ENCODE assay signal across 15 cellular contexts in genomic region chr17:78910885-78911284, GRCh38. TPM values are rescaled to one million over a fixed set of nuclear protein-coding genes. Genes with fewer than 3 reads are reported as not detected.
DNase-seq lines count a peak whose midpoint lies in the region; ATAC-seq, FAIRE-seq and TF ChIP-seq lines count a peak whose summit lies in the region.
"Had no signal": no experiment of that assay in that cellular context is flagged by ENCODE, and none has a peak within 500 bp of the region (broad histone marks: within the 10 kb centered on the region; RNA-seq: fewer than 3 reads in every experiment).

No MANE protein-coding gene starts in this region.

- TF ChIP-seq POLR2A in stomach (IDR thresholded peaks at IDR 0.05) (no peak), GM12892 (IDR thresholded peaks at IDR 0.05; ENCODE audit: low read depth, low read length) (no peak)

- H3K36me3 Mint-ChIP-seq in HFFc6 (ENCODE audit: low read depth): peaks cover 22% of the 10 kb centered on the region

- H3K4me3 Mint-ChIP-seq in HFFc6: no peak overlapping the region

- no peaks in the 10 kb centered on the region for H3K9me3 Mint-ChIP-seq in HFFc6

- peak overlapping the region; percentile 29; the same call in 1 of the 2 replicates for H3K27ac Mint-ChIP-seq in HFFc6

- intact Hi-C loops in heart right ventricle (cut with DNase I) (no loop called here), stomach (cut with DNase I; ENCODE audit: low total_unique reads) (no loop called here)

- WGBS in heart right ventricle, 2 donors: 73 to 78% methylated on average over 9 of the region's 9 CpGs
- WGBS in stomach, 5 donors: 67 to 87% (median 86%) methylated on average over 9 of the region's 9 CpGs

- H3K27ac ChIP-seq in heart right ventricle: peak overlapping the region in 3 of 10 donors; percentile 0 to 75 (median 40)
- peak overlapping the region in 3 of 5 donors; percentile 16 to 63 (median 42) for H3K27ac ChIP-seq in stomach
- H3K27ac ChIP-seq: tibial artery had no signal

- TF ChIP-seq CTCF in HFFc6 (IDR thresholded peaks at IDR 0.05): no peak
- TF ChIP-seq CTCF in heart right ventricle (IDR thresholded peaks at IDR 0.05): no peak
- no peak for TF ChIP-seq CTCF in stomach (IDR thresholded peaks at IDR 0.05)

- TF ChIP-seq EP300 in stomach (IDR thresholded peaks at IDR 0.05): no peak

- no peak overlapping the region for H3K4me3 ChIP-seq in heart right ventricle
- H3K4me3 ChIP-seq in stomach: no peak overlapping the region
- H3K4me3 ChIP-seq: smooth muscle cell, tibial artery had no signal

- peaks cover 2 to 62% (median 34%) of the 10 kb centered on the region in 9 donors for H3K4me1 ChIP-seq in heart right ventricle
- peaks cover 7 to 71% (median 42%) of the 10 kb centered on the region in 4 donors for H3K4me1 ChIP-seq in stomach

- no peak for FAIRE-seq in GM12892 (lab: Jason Lieb, UNC)

- DNase-seq in HFFc6: no peak
- peak; percentile 90 for DNase-seq in SKM-1 treated with dmso at 0.1 percent for 144 hours (lab: John Stamatoyannopoulos, UW; ENCODE audit: unreplicated experiment)
- DNase-seq in heart right ventricle: no peak
- DNase-seq in stomach: no peak
- DNase-seq in stimulated activated CD4-positive, alpha-beta T cell treated with anti-CD3 and anti-CD28 coated beads, Interleukin-2, amount 100 ng/mL, for 24 hours: no peak
- no peak for DNase-seq in GM12892 (ENCODE audit: insufficient read length)
- DNase-seq in activated T-cell treated with anti-CD3 and anti-CD28 coated beads, Interleukin-2, amount 50 U/mL, for 48 hours: no peak
- DNase-seq: activated naive CD4-positive, alpha-beta T cell treated with anti-CD3 and anti-CD28 coated beads, Interleukin-2, amount 50 U/mL, for 16 hours; central memory CD4-positive, alpha-beta T cell; DND-41; NCI-H1436; NCI-H524 had no signal

- ATAC-seq in heart right ventricle (peak in 7 of 8 donors; percentile 50 to 71 (median 66)), HG02885 (IDR thresholded peaks at IDR 0.05; ENCODE audit: poor library complexity, unreplicated experiment) (no peak)

- H3K9me3 ChIP-seq in heart right ventricle (no peaks in the 10 kb centered on the region), stomach (no peaks in the 10 kb centered on the region)
- H3K9me3 ChIP-seq: tibial artery had no signal

- H3K27me3 Mint-ChIP-seq in HFFc6 (ENCODE audit: insufficient read depth): peaks cover 3% of the 10 kb centered on the region

- no peaks in the 10 kb centered on the region for H3K36me3 ChIP-seq in heart right ventricle
- H3K36me3 ChIP-seq in stomach: peaks cover 0 to 9% (median 0%) of the 10 kb centered on the region in 4 donors
- H3K36me3 ChIP-seq: tibial artery had no signal

- H3K27me3 ChIP-seq in heart right ventricle: no peaks in the 10 kb centered on the region
- H3K27me3 ChIP-seq in stomach: no peaks in the 10 kb centered on the region
- H3K27me3 ChIP-seq: tibial artery had no signal

- H3K4me1 Mint-ChIP-seq in HFFc6 (ENCODE audit: low read depth): peaks cover 33% of the 10 kb centered on the region

RNA-seq across cellular contexts. Expression of gene CEP295NL, which starts 7.9 kb away (rescaled TPM):
- 1 to 10 TPM in 4 of 6 experiments, under 1 TPM in 2; 0.85 to 2.7 (median 1.6) TPM for total RNA-seq in HFFc6 (2021; fragmentation: NEBNext Ultra II Directional; extraction: Animal tissue kit (Norgen Biotek cat#: 25700))
- total RNA-seq in heart right ventricle (1 to 10 TPM in 2 of 10 donors, under 1 TPM in 8; 0.22 to 1.3 (median 0.82) TPM), stomach (10 to 100 TPM in 2 of 5 donors, 1 to 10 TPM in 3; 4.2 to 23.9 (median 7.1) TPM)
- polyA plus RNA-seq in heart right ventricle (1 to 10 TPM in 1 of 2 donors, under 1 TPM in 1; 0.04 to 2.6 TPM), stomach (under 1 TPM in 2 of 3 donors, not detected in 1; 0.31 to 0.40 TPM)
- polyA plus RNA-seq in GM12892 (2012; ENCODE audit: missing spikeins): not detected
- polyA plus RNA-seq: smooth muscle cell had no signal

RNA-seq across cellular contexts. Expression of gene TIMP2, which starts 14.3 kb away (rescaled TPM):
- total RNA-seq in HFFc6 (2021; fragmentation: NEBNext Ultra II Directional; extraction: Animal tissue kit (Norgen Biotek cat#: 25700)): 100 to 1,000 TPM; 547 to 705 (median 601) TPM
- total RNA-seq in heart right ventricle (100 to 1,000 TPM in 4 of 10 donors, 10 to 100 TPM in 6; 77.5 to 118 (median 99.3) TPM), stomach (10 to 100 TPM; 37.4 to 100.0 (median 66.1) TPM)
- polyA plus RNA-seq in heart right ventricle (10 to 100 TPM; 32.4 to 44.1 TPM), stomach (10 to 100 TPM; 20.9 to 34.4 (median 29.4) TPM)
- not detected for polyA plus RNA-seq in GM12892 (2012; ENCODE audit: missing spikeins)

Comparison
In these comparisons a context has a peak if more than half of its experiments do, and no peak if none do; other contexts are left out.
1. RNA of gene TIMP2, which starts 14.3 kb away (total RNA-seq): 547 to 705 TPM in HFFc6; 77.5 to 118 TPM in heart right ventricle and 37.4 to 100.0 TPM in stomach; every median in the first group is over 4 times any median in the second.